In genomic region chr1:36151133-36151844, GRCh38 we compare ENCODE assay signal across 1 cellular context.
TF ChIP-seq lines count a peak whose summit lies in the region.

No MANE protein-coding gene starts in this region.

TF ChIP-seq in H1, 55 proteins besides CTCF, POLR2A, EP300 and RAD21:
- TF ChIP-seq KDM1A (IDR thresholded peaks at IDR 0.05; ENCODE audit: borderline replicate concordance, low read length): 0 out of 2 replicates have a peak, but pooled peaks have one; percentile 21
- TF ChIP-seq SUZ12 (IDR thresholded peaks at IDR 0.05; ENCODE audit: low read length): no peak
